In genomic region chr4:71383984-71384383, GRCh38 we compare ENCODE assay signal across 25 cellular contexts. TPM values are rescaled to one million over a fixed set of nuclear protein-coding genes. Genes with fewer than 3 reads are reported as not detected.
DNase-seq lines count a peak whose midpoint lies in the region; ATAC-seq, FAIRE-seq and TF ChIP-seq lines count a peak whose summit lies in the region.
"Had no signal": no experiment of that assay in that cellular context is flagged by ENCODE, and none has a peak within 500 bp of the region (broad histone marks: within the 10 kb centered on the region; RNA-seq: fewer than 3 reads in every experiment).

No MANE protein-coding gene starts in this region.

- H3K27ac Mint-ChIP-seq in progenitor cell of endocrine pancreas, result peak overlapping the region; percentile 30
- H3K27ac Mint-ChIP-seq: CD4-positive, CD25-positive, alpha-beta regulatory T cell; CD8-positive, alpha-beta memory T cell; IgD-negative memory B cell had no signal

- H3K4me3 Mint-ChIP-seq in progenitor cell of endocrine pancreas (ENCODE audit: low read depth), result no peak overlapping the region
- H3K4me3 Mint-ChIP-seq: CD4-positive, CD25-positive, alpha-beta regulatory T cell; CD8-positive, alpha-beta memory T cell; IgD-negative memory B cell had no signal

- no peak for TF ChIP-seq CTCF in HepG2 (CRISPR knock-in tag; IDR thresholded peaks at IDR 0.05)
- no peak for TF ChIP-seq CTCF in progenitor cell of endocrine pancreas (IDR thresholded peaks at IDR 0.05; ENCODE audit: unreplicated experiment)

- no peaks in the 10 kb centered on the region for H3K4me1 ChIP-seq in HepG2 (ENCODE audit: insufficient read depth, low read length)
- H3K4me1 ChIP-seq: BE2C had no signal

- H3K27ac ChIP-seq in HepG2 (ENCODE audit: extremely low read length, insufficient read depth, low read length), result no peak overlapping the region
- H3K27ac ChIP-seq: GM23248, HL-60 had no signal

- intact Hi-C loops in HepG2 (cut with micrococcal nuclease; ENCODE audit: unreplicated experiment), result no loop called here

- no peak for TF ChIP-seq POLR2A in HepG2 (IDR thresholded peaks at IDR 0.05; ENCODE audit: insufficient read depth in 1 of 2, low read depth in 2 of 2, low read length in 2 of 2)

- peak; percentile 3 for DNase-seq in NAMALWA (ENCODE audit: low spot score)
- DNase-seq in SK-MEL-5 (ENCODE audit: low read depth, low spot score), result peak; percentile 0
- DNase-seq in HepG2 (ENCODE audit: low spot score), result no peak
- no peak for DNase-seq in progenitor cell of endocrine pancreas (ENCODE audit: low spot score, unreplicated experiment)
- DNase-seq in RPMI8226, result no peak
- DNase-seq in amygdala (lab: John Stamatoyannopoulos, UW), result no peak
- DNase-seq: ACHN; BE2C; C1 segment of cervical spinal cord; CD4-positive, CD25-positive, alpha-beta regulatory T cell; CD8-positive, alpha-beta memory T cell; COR-L47; DMS 273 treated with DMSO at 0.1 percent for 48 hours; DMS53; DND-41; EL; GM23248; HCEC 1CT had no signal

- 85% methylated on average over 1 of the region's 1 CpG for whole genome bisulfite sequencing in HepG2 (ENCODE audit: low lambda C conversion rate)

- ATAC-seq in HepG2 (no peak), HG02973 (IDR thresholded peaks at IDR 0.05; ENCODE audit: unreplicated experiment) (no peak), GM19463 (IDR thresholded peaks at IDR 0.05; ENCODE audit: unreplicated experiment) (no peak)
- ATAC-seq: GM12878 had no signal

- no peak overlapping the region for H2AFZ ChIP-seq in HepG2 (ENCODE audit: low read length)
- H2AFZ ChIP-seq: GM23248 had no signal

- BruUV-seq in HepG2 (replicated peaks; lab: Mats Ljungman, UMichigan), result no TSS peak

- TF ChIP-seq RAD21 in HepG2 (CRISPR knock-in tag; IDR thresholded peaks at IDR 0.05), result no peak

- CTCF ChIA-PET in HepG2 (lab: Yijun Ruan, JAX; ENCODE audit: low intra/inter-chr PET ratio, low total read pairs), result no interaction called here

- H3K36me3 ChIP-seq in HepG2 (replicated peaks in 1 of 2; ENCODE audit: control insufficient read depth in 1 of 2, insufficient read depth in 2 of 2, low read length in 2 of 2), result no peaks in the 10 kb centered on the region
- H3K36me3 ChIP-seq: BE2C had no signal

- H3K9me3 ChIP-seq in HepG2 (ENCODE audit: low read length), result no peaks in the 10 kb centered on the region
- H3K9me3 ChIP-seq: BE2C had no signal

- TF ChIP-seq EP300 in HepG2 (IDR thresholded peaks at IDR 0.05; ENCODE audit: low read depth in 2 of 2, low read length in 2 of 2) (no peak), HepG2 (CRISPR knock-in tag; IDR thresholded peaks at IDR 0.05; ENCODE audit: borderline replicate concordance) (no peak)

- no peaks in the 10 kb centered on the region for H3K79me2 ChIP-seq in HepG2 (ENCODE audit: insufficient read depth, low read length)

- H3K9me3 Mint-ChIP-seq in progenitor cell of endocrine pancreas (ENCODE audit: low read depth), result no peaks in the 10 kb centered on the region
- H3K9me3 Mint-ChIP-seq: CD4-positive, CD25-positive, alpha-beta regulatory T cell; CD8-positive, alpha-beta memory T cell; IgD-negative memory B cell had no signal

- H3K27me3 ChIP-seq in HepG2 (ENCODE audit: control insufficient read depth in 1 of 2, insufficient read depth in 2 of 2, low read length in 2 of 2), result no peaks in the 10 kb centered on the region
- H3K27me3 ChIP-seq: BE2C had no signal

- H4K20me1 ChIP-seq in HepG2 (ENCODE audit: insufficient read depth, low read length), result no peaks in the 10 kb centered on the region

- POLR2A ChIA-PET in HepG2 (lab: Yijun Ruan, JAX), result no interaction called here

- no peak overlapping the region for H3K4me2 ChIP-seq in HepG2 (ENCODE audit: low read depth, low read length)

- FAIRE-seq in HepG2 (lab: Jason Lieb, UNC), result no peak
- FAIRE-seq: A204.1, GM12878, H54 had no signal

- no peaks in the 10 kb centered on the region for H3K27me3 Mint-ChIP-seq in progenitor cell of endocrine pancreas
- H3K27me3 Mint-ChIP-seq: CD4-positive, CD25-positive, alpha-beta regulatory T cell; CD8-positive, alpha-beta memory T cell; IgD-negative memory B cell had no signal

- no peak overlapping the region for H3K9ac ChIP-seq in HepG2 (ENCODE audit: insufficient read depth, low read depth, low read length)
- H3K9ac ChIP-seq: GM23248 had no signal

- in situ Hi-C loops in SK-MEL-5 (cut with HindIII; ENCODE audit: low pct_unique_long_range_greater_than_20kb, low sequenced_read_pairs) (no loop called here), HepG2 (cut with HindIII; ENCODE audit: extremely low pct_ligation_motif_present, low pct_unique_long_range_greater_than_20kb) (no loop called here)

- no peak overlapping the region for H3K4me3 ChIP-seq in HepG2 (replicated peaks in 1 of 3; ENCODE audit: insufficient read depth in 1 of 3, low read depth in 2 of 3, low read length in 3 of 3)
- H3K4me3 ChIP-seq: GM12878, GM23248 had no signal

- peaks cover 33% of the 10 kb centered on the region for H3K36me3 Mint-ChIP-seq in progenitor cell of endocrine pancreas (ENCODE audit: insufficient read depth)
- H3K36me3 Mint-ChIP-seq: CD4-positive, CD25-positive, alpha-beta regulatory T cell had no signal

- H3K4me1 Mint-ChIP-seq in progenitor cell of endocrine pancreas (ENCODE audit: low read depth), result peaks cover 25% of the 10 kb centered on the region
- H3K4me1 Mint-ChIP-seq: CD4-positive, CD25-positive, alpha-beta regulatory T cell; CD8-positive, alpha-beta memory T cell; IgD-negative memory B cell had no signal

TF ChIP-seq in HepG2, 621 proteins besides CTCF, POLR2A, EP300 and RAD21:
- TF ChIP-seq ZNF564 (CRISPR knock-in tag; IDR thresholded peaks at IDR 0.05), result no peak
- peak; percentile 50; the same call in 1 of the 2 replicates for TF ChIP-seq CEBPB (IDR thresholded peaks at IDR 0.05; ENCODE audit: borderline replicate concordance, low read depth, low read length)
- TF ChIP-seq CEBPG (CRISPR knock-in tag; IDR thresholded peaks at IDR 0.05), result 0 out of 2 replicates have a peak, but pooled peaks have one; percentile 20

RNA-seq across cellular contexts. Expression of gene SLC4A4, which starts 45.2 kb away (rescaled TPM):
- total RNA-seq in SK-MEL-5 (2014; rRNA removed; shearing (Covaris generic)), result 0.16 TPM in 2 replicates
- polyA plus RNA-seq in SK-MEL-5 (2015; cell fraction: cytosol; rRNA removed), result 0.13 and 0.23 TPM in 2 replicates
- polyA plus RNA-seq in SK-MEL-5 (2015; cell fraction: nucleus; rRNA removed), result 0.26 and 0.53 TPM in 2 replicates
- total RNA-seq in HepG2 (2016; rRNA removed; fragmentation: Illumina TruSeq; extraction: Trizol) (not detected in 2 replicates), progenitor cell of endocrine pancreas (281 and 286 TPM in 2 replicates)
- not detected in 2 replicates for total RNA-seq in HepG2 (2016; cell fraction: cytosol; rRNA removed; fragmentation: Illumina TruSeq; extraction: Trizol; ENCODE audit: low read depth)
- 0.02 and 0.03 TPM in 2 replicates for total RNA-seq in HepG2 (2016; cell fraction: insoluble cytoplasmic fraction; rRNA removed; fragmentation: Illumina TruSeq; extraction: Trizol)
- not detected in 2 replicates for total RNA-seq in HepG2 (2016; cell fraction: membrane; rRNA removed; fragmentation: Illumina TruSeq; extraction: Trizol)
- total RNA-seq in HepG2 (2016; cell fraction: nucleus; rRNA removed; fragmentation: Illumina TruSeq; extraction: Trizol), result not detected in 2 replicates
- polyA plus RNA-seq in HepG2 (2011; rRNA removed), result 0.01 TPM in 1 of 2 replicates, not detected in the other
- polyA plus RNA-seq in HepG2 (2011; cell fraction: cytosol; rRNA removed), result under 0.01 and 0.01 TPM in 2 replicates
- not detected in 2 replicates for polyA plus RNA-seq in HepG2 (2011; cell fraction: nucleus; rRNA removed)
- not detected in 2 replicates for polyA plus RNA-seq in HepG2 (2012)
- not detected in 2 replicates for polyA plus RNA-seq in HepG2 (2016; cell fraction: cytosol; fragmentation: Illumina TruSeq; extraction: Trizol; ENCODE audit: low read depth)
- not detected in 2 replicates for polyA plus RNA-seq in HepG2 (2016; cell fraction: insoluble cytoplasmic fraction; fragmentation: Illumina TruSeq; extraction: Trizol; ENCODE audit: low read depth)
- polyA plus RNA-seq in HepG2 (2016; cell fraction: membrane; fragmentation: Illumina TruSeq; extraction: Trizol; ENCODE audit: low read depth), result not detected in 2 replicates
- polyA plus RNA-seq in HepG2 (2016; cell fraction: nucleus; fragmentation: Illumina TruSeq; extraction: Trizol; ENCODE audit: insufficient read depth, low read depth), result not detected in 2 replicates
- not detected in 2 replicates for polyA minus RNA-seq in HepG2 (2011; rRNA and poly(A)+ RNA removed; ENCODE audit: low replicate concordance)
- not detected in 2 replicates for polyA minus RNA-seq in HepG2 (2011; cell fraction: cytosol; rRNA and poly(A)+ RNA removed)
- polyA minus RNA-seq in HepG2 (2011; cell fraction: nucleus; rRNA and poly(A)+ RNA removed), result not detected in 2 replicates
- total RNA-seq: CD4-positive, CD25-positive, alpha-beta regulatory T cell had no signal
- polyA plus RNA-seq: CD4-positive, CD25-positive, alpha-beta regulatory T cell; IgD-negative memory B cell had no signal

Comparison
In these comparisons a context has a peak if more than half of its experiments do, and no peak if none do; other contexts are left out.
1. DNase-seq: peak in NAMALWA (single experiment) and SK-MEL-5 (single experiment); none in HepG2 (single experiment), progenitor cell of endocrine pancreas (single experiment), RPMI8226 (single experiment) and amygdala (0 of 56).
2. RNA of gene SLC4A4, which starts 45.2 kb away (total RNA-seq): 281 to 286 TPM in progenitor cell of endocrine pancreas; 0.16 TPM in SK-MEL-5 and 0.02 to 0.03 TPM in HepG2; every median in the first group is over 100 times any median in the second.